27 cellular contexts compared by ENCODE assay signal in genomic region chrX:11462136-11462535, GRCh38.
A peak's percentile ranks its signal among the peaks of the same experiment; 100 is the strongest.
DNase-seq lines count a peak whose midpoint lies in the region; ATAC-seq, FAIRE-seq and TF ChIP-seq lines count a peak whose summit lies in the region.
"Had no signal": no experiment of that assay in that cellular context is flagged by ENCODE, and none has a peak within 500 bp of the region (broad histone marks: within the 10 kb centered on the region; RNA-seq: fewer than 3 reads in every experiment).

No MANE protein-coding gene starts in this region.

- peak overlapping the region; percentile 83 for H3K27ac Mint-ChIP-seq in Caco-2 (ENCODE audit: unreplicated experiment)
- H3K27ac Mint-ChIP-seq: CD4-positive, CD25-positive, alpha-beta regulatory T cell; stimulated activated naive B cell treated with anti-CD40 and anti-IgM and Interleukin-4, amounts not matched to agents 10 μg/mL and 1 μg/mL and 100 μg/mL, for 72 hours; T-cell had no signal

- H3K27me3 ChIP-seq in Caco-2 (replicated peaks; ENCODE audit: control insufficient read depth, insufficient read depth, low read length), result no peaks in the 10 kb centered on the region
- no peaks in the 10 kb centered on the region for H3K27me3 ChIP-seq in HepG2 (ENCODE audit: control insufficient read depth in 1 of 2, insufficient read depth in 2 of 2, low read length in 2 of 2)
- H3K27me3 ChIP-seq in skeletal muscle satellite cell (ENCODE audit: control insufficient read depth, insufficient read depth, low read length), result no peaks in the 10 kb centered on the region
- H3K27me3 ChIP-seq in psoas muscle (ENCODE audit: insufficient read depth in 3 of 3, low read length in 2 of 3), result no peaks in the 10 kb centered on the region
- H3K27me3 ChIP-seq: adrenal gland, suprapubic skin, vagina had no signal

- H3K9me3 Mint-ChIP-seq in Caco-2 (ENCODE audit: unreplicated experiment), result peaks cover 10% of the 10 kb centered on the region
- H3K9me3 Mint-ChIP-seq: activated T-cell treated with anti-CD3 and anti-CD28 coated beads, Interleukin-2, amount 50 U/mL, for 4 hours; CD4-positive, CD25-positive, alpha-beta regulatory T cell; stimulated activated naive B cell treated with anti-CD40 and anti-IgM and Interleukin-4, amounts not matched to agents 10 μg/mL and 1 μg/mL and 100 μg/mL, for 72 hours; T-cell had no signal

- no peak overlapping the region for H3K4me3 ChIP-seq in Caco-2 (ENCODE audit: low read depth, low read length)
- H3K4me3 ChIP-seq in HepG2 (replicated peaks in 1 of 3; ENCODE audit: insufficient read depth in 1 of 3, low read depth in 2 of 3, low read length in 3 of 3), result no peak overlapping the region
- H3K4me3 ChIP-seq in skeletal muscle satellite cell (ENCODE audit: low read length), result no peak overlapping the region
- H3K4me3 ChIP-seq in psoas muscle, result no peak overlapping the region
- H3K4me3 ChIP-seq: adrenal gland, spleen, suprapubic skin, vagina had no signal

- no peaks in the 10 kb centered on the region for H3K79me2 ChIP-seq in HepG2 (ENCODE audit: insufficient read depth, low read length)

- no peaks in the 10 kb centered on the region for H3K27me3 Mint-ChIP-seq in Caco-2 (ENCODE audit: insufficient read depth, unreplicated experiment)

- H3K4me1 Mint-ChIP-seq in Caco-2 (ENCODE audit: low read depth, unreplicated experiment), result peaks cover 17% of the 10 kb centered on the region
- H3K4me1 Mint-ChIP-seq: CD4-positive, CD25-positive, alpha-beta regulatory T cell; stimulated activated naive B cell treated with anti-CD40 and anti-IgM and Interleukin-4, amounts not matched to agents 10 μg/mL and 1 μg/mL and 100 μg/mL, for 72 hours; T-cell had no signal

- intact Hi-C loops in Caco-2 (cut with micrococcal nuclease; ENCODE audit: unreplicated experiment), result no loop called here
- intact Hi-C loops in HepG2 (cut with micrococcal nuclease; ENCODE audit: unreplicated experiment), result no loop called here
- intact Hi-C loops in psoas muscle (cut with DNase I), result no loop called here

- in situ Hi-C loops in HepG2 (cut with HindIII; ENCODE audit: extremely low pct_ligation_motif_present, low pct_unique_long_range_greater_than_20kb), result no loop called here

- TF ChIP-seq EP300 in HepG2 (IDR thresholded peaks at IDR 0.05; ENCODE audit: low read depth in 2 of 2, low read length in 2 of 2), result no peak
- TF ChIP-seq EP300 in HepG2 (CRISPR knock-in tag; IDR thresholded peaks at IDR 0.05; ENCODE audit: borderline replicate concordance), result no peak

- peaks cover 44% of the 10 kb centered on the region for H3K4me1 ChIP-seq in Caco-2
- no peaks in the 10 kb centered on the region for H3K4me1 ChIP-seq in HepG2 (ENCODE audit: insufficient read depth, low read length)
- H3K4me1 ChIP-seq in skeletal muscle satellite cell (ENCODE audit: control insufficient read depth, insufficient read depth, low read length), result peaks cover 22% of the 10 kb centered on the region
- H3K4me1 ChIP-seq in psoas muscle, result no peaks in the 10 kb centered on the region
- H3K4me1 ChIP-seq: adrenal gland, spleen, suprapubic skin, vagina had no signal

- no peak for TF ChIP-seq POLR2A in HepG2 (IDR thresholded peaks at IDR 0.05; ENCODE audit: insufficient read depth in 1 of 2, low read depth in 2 of 2, low read length in 2 of 2)

- no peak for TF ChIP-seq CTCF in Caco-2 (IDR thresholded peaks at IDR 0.05; ENCODE audit: insufficient read depth in 1 of 2, low read depth in 1 of 2, low read length in 1 of 2, severe bottlenecking in 1 of 2, unreplicated experiment in 1 of 2)
- TF ChIP-seq CTCF in VCaP (conservative IDR thresholded peaks at IDR 0.05), result no peak
- TF ChIP-seq CTCF in HepG2 (CRISPR knock-in tag; IDR thresholded peaks at IDR 0.05), result no peak
- no peak for TF ChIP-seq CTCF in psoas muscle (IDR thresholded peaks at IDR 0.05)

- ATAC-seq in HepG2 (no peak; the same call in 2 of the 3 replicates), psoas muscle (no peak)
- no peak for ATAC-seq in activated CD4-positive, CD25-positive, alpha-beta regulatory T cell treated with anti-CD3 and anti-CD28 coated beads, Interleukin-2, amount 50 U/mL, for 24 hours
- ATAC-seq: activated T-cell treated with anti-CD3 and anti-CD28 coated beads, Interleukin-2, amount 50 U/mL, for 4 hours; Panc1; stimulated activated naive B cell treated with anti-CD40 and anti-IgM and Interleukin-4, amounts not matched to agents 10 μg/mL and 1 μg/mL and 100 μg/mL, for 72 hours; T-cell had no signal

- no peak for FAIRE-seq in HepG2 (lab: Jason Lieb, UNC)
- FAIRE-seq: keratinocyte, TTC549 had no signal

- H3K9ac ChIP-seq in HepG2 (ENCODE audit: insufficient read depth, low read depth, low read length) (no peak overlapping the region), skeletal muscle satellite cell (ENCODE audit: low read depth, low read length) (no peak overlapping the region)

- WGBS in HepG2 (ENCODE audit: low lambda C conversion rate), result 6% methylated on average over 5 of the region's 5 CpGs
- WGBS in psoas muscle, 3 donors, result 49 to 64% (median 64%) methylated on average over 5 of the region's 5 CpGs

- BruUV-seq in Caco-2 (replicated peaks; lab: Mats Ljungman, UMichigan) (no TSS peak), HepG2 (replicated peaks; lab: Mats Ljungman, UMichigan) (no TSS peak)

- no peak for TF ChIP-seq RAD21 in HepG2 (CRISPR knock-in tag; IDR thresholded peaks at IDR 0.05)

- H2AFZ ChIP-seq in HepG2 (ENCODE audit: low read length), result no peak overlapping the region

- H3K4me2 ChIP-seq in HepG2 (ENCODE audit: low read depth, low read length) (no peak overlapping the region), skeletal muscle satellite cell (ENCODE audit: low read length) (peak overlapping the region; percentile 32)

- H3K27ac ChIP-seq in VCaP (peak overlapping the region; percentile 18; the same call in 1 of the 2 replicates), HepG2 (ENCODE audit: extremely low read length, insufficient read depth, low read length) (no peak overlapping the region), psoas muscle (no peak overlapping the region)
- H3K27ac ChIP-seq: adrenal gland, spleen, vagina had no signal

- CTCF ChIA-PET in Caco-2 (lab: Charles Lee) (interaction anchor here (0.8 to 1.6 kb wide), 3 partner anchors 48 to 81 kb away, joined by 3 to 5 read pairs (median 5); no protein-coding TSS in a partner anchor), HepG2 (lab: Yijun Ruan, JAX; ENCODE audit: low intra/inter-chr PET ratio, low total read pairs) (no interaction called here)

- H3K36me3 ChIP-seq in Caco-2 (ENCODE audit: control insufficient read depth, insufficient read depth, low read length) (no peaks in the 10 kb centered on the region), HepG2 (replicated peaks in 1 of 2; ENCODE audit: control insufficient read depth in 1 of 2, insufficient read depth in 2 of 2, low read length in 2 of 2) (no peaks in the 10 kb centered on the region), skeletal muscle satellite cell (ENCODE audit: insufficient read depth, low read length) (no peaks in the 10 kb centered on the region), psoas muscle (ENCODE audit: insufficient read depth in 1 of 2, low read depth in 1 of 2) (no peaks in the 10 kb centered on the region)
- H3K36me3 ChIP-seq: adrenal gland, spleen, suprapubic skin, vagina had no signal

- POLR2A ChIA-PET in Caco-2 (lab: Charles Lee), result no interaction called here
- POLR2A ChIA-PET in HepG2 (lab: Yijun Ruan, JAX), result no interaction called here

- H4K20me1 ChIP-seq in HepG2 (ENCODE audit: insufficient read depth, low read length), result no peaks in the 10 kb centered on the region

- H3K4me3 Mint-ChIP-seq in Caco-2 (ENCODE audit: unreplicated experiment), result peak overlapping the region; percentile 41
- H3K4me3 Mint-ChIP-seq: activated T-cell treated with anti-CD3 and anti-CD28 coated beads, Interleukin-2, amount 50 U/mL, for 4 hours; CD4-positive, CD25-positive, alpha-beta regulatory T cell; stimulated activated naive B cell treated with anti-CD40 and anti-IgM and Interleukin-4, amounts not matched to agents 10 μg/mL and 1 μg/mL and 100 μg/mL, for 72 hours; T-cell had no signal

- no peaks in the 10 kb centered on the region for H3K36me3 Mint-ChIP-seq in Caco-2 (ENCODE audit: insufficient read depth, unreplicated experiment)
- H3K36me3 Mint-ChIP-seq: CD4-positive, CD25-positive, alpha-beta regulatory T cell; stimulated activated naive B cell treated with anti-CD40 and anti-IgM and Interleukin-4, amounts not matched to agents 10 μg/mL and 1 μg/mL and 100 μg/mL, for 72 hours; T-cell had no signal

- peak in 1 of 2 experiments; percentile 37 for DNase-seq in Caco-2
- peak; percentile 2 for DNase-seq in HepG2 (ENCODE audit: low spot score)
- DNase-seq in psoas muscle, result no peak
- no peak for DNase-seq in NOMO-1 treated with DMSO at 0.1 percent for 48 hours (lab: John Stamatoyannopoulos, UW; ENCODE audit: unreplicated experiment)
- no peak for DNase-seq in kidney glomerular epithelial cell (lab: John Stamatoyannopoulos, UW)
- DNase-seq: activated T-cell treated with anti-CD3 and anti-CD28 coated beads, Interleukin-2, amount 50 U/mL, for 4 hours; adrenal gland; CD4-positive, CD25-positive, alpha-beta regulatory T cell; cortex of kidney; DMS 273 treated with DMSO at 0.1 percent for 48 hours; mammary epithelial cell; NCI-H1417 treated with DMSO at 0.1 percent for 48 hours; NCI-H2107; NCI-H510A treated with DMSO at 0.1 percent for 48 hours; SIG-M5; spleen; stimulated activated CD4-positive, alpha-beta T cell treated with anti-CD3 and anti-CD28 coated beads, Interleukin-4, amount 100 ng/mL, for 24 hours; stimulated activated naive B cell treated with anti-CD40 and anti-IgM and Interleukin-4, amounts not matched to agents 10 μg/mL and 1 μg/mL and 100 μg/mL, for 72 hours; T-cell had no signal

- H3K9me3 ChIP-seq in Caco-2, result no peaks in the 10 kb centered on the region
- no peaks in the 10 kb centered on the region for H3K9me3 ChIP-seq in HepG2 (ENCODE audit: low read length)
- no peaks in the 10 kb centered on the region for H3K9me3 ChIP-seq in skeletal muscle satellite cell (replicated peaks; ENCODE audit: low read length)
- H3K9me3 ChIP-seq in psoas muscle, result no peaks in the 10 kb centered on the region
- H3K9me3 ChIP-seq: adrenal gland, spleen, suprapubic skin, vagina had no signal

TF ChIP-seq in HepG2, 621 proteins besides CTCF, POLR2A, EP300 and RAD21 (continues in another document):
- TF ChIP-seq ZSCAN20 (CRISPR knock-in tag; IDR thresholded peaks at IDR 0.05; ENCODE audit: borderline replicate concordance), result no peak
